ENCODE assay signal across 9 cellular contexts in genomic region chr12:991350-992278, GRCh38. TPM values are rescaled to one million over a fixed set of nuclear protein-coding genes. Genes with fewer than 3 reads are reported as not detected.
DNase-seq lines count a peak whose midpoint lies in the region; ATAC-seq, FAIRE-seq and TF ChIP-seq lines count a peak whose summit lies in the region.
"Had no signal": no experiment of that assay in that cellular context is flagged by ENCODE, and none has a peak within 500 bp of the region (broad histone marks: within the 10 kb centered on the region; RNA-seq: fewer than 3 reads in every experiment).

No MANE protein-coding gene starts in this region.

- in situ Hi-C loops in HepG2 (cut with HindIII; ENCODE audit: extremely low pct_ligation_motif_present, low pct_unique_long_range_greater_than_20kb), result no loop called here

- TF ChIP-seq POLR2A in HepG2 (IDR thresholded peaks at IDR 0.05; ENCODE audit: insufficient read depth in 1 of 2, low read depth in 2 of 2, low read length in 2 of 2), result no peak; a peak in 1 of 4 replicates

- H3K4me3 Mint-ChIP-seq in stimulated activated naive CD8-positive, alpha-beta T cell treated with anti-CD3 and anti-CD28 coated beads, Interleukin-15, amount 100 ng/mL, for 72 hours, result peak overlapping the region; percentile 90 to 99

- H3F3A ChIP-seq in PC-3 (ENCODE audit: low read length, unreplicated experiment), result no peaks in the 10 kb centered on the region

- no peaks in the 10 kb centered on the region for H3K27me3 Mint-ChIP-seq in stimulated activated naive CD8-positive, alpha-beta T cell treated with anti-CD3 and anti-CD28 coated beads, Interleukin-15, amount 100 ng/mL, for 72 hours

- no peaks in the 10 kb centered on the region for H3K9me3 Mint-ChIP-seq in stimulated activated naive CD8-positive, alpha-beta T cell treated with anti-CD3 and anti-CD28 coated beads, Interleukin-15, amount 100 ng/mL, for 72 hours

- H3K4me1 ChIP-seq in PC-3 (ENCODE audit: insufficient read depth, low read length) (peaks cover 41% of the 10 kb centered on the region), HepG2 (ENCODE audit: insufficient read depth, low read length) (peaks cover 47% of the 10 kb centered on the region)

- no peaks in the 10 kb centered on the region for H3K9me3 ChIP-seq in PC-3 (ENCODE audit: low read length)
- no peaks in the 10 kb centered on the region for H3K9me3 ChIP-seq in HepG2 (ENCODE audit: low read length)

- no peak overlapping the region for H3K27ac ChIP-seq in PC-3 (ENCODE audit: low read length)
- peak overlapping the region; percentile 96 for H3K27ac ChIP-seq in cingulate gyrus (ENCODE audit: low read depth, low read length)
- peak overlapping the region; percentile 93 for H3K27ac ChIP-seq in HepG2 (ENCODE audit: extremely low read length, insufficient read depth, low read length)

- no peak; the same call in 1 of the 2 replicates for TF ChIP-seq RAD21 in HepG2 (CRISPR knock-in tag; IDR thresholded peaks at IDR 0.05)

- POLR2A ChIA-PET in PC-3 (lab: Charles Lee; ENCODE audit: unreplicated experiment) (no interaction called here), HepG2 (lab: Yijun Ruan, JAX) (interaction anchor here (1.0 to 2.4 kb wide), 2 partner anchors 42 to 101 kb away, joined by 3 to 20 read pairs; partner anchors contain the start of gene RAD52)

- under 1% methylated on average over 24 of the region's 48 CpGs for WGBS in HepG2 (ENCODE audit: low lambda C conversion rate)

- H3K27me3 ChIP-seq in PC-3 (ENCODE audit: low read length) (no peaks in the 10 kb centered on the region), HepG2 (ENCODE audit: control insufficient read depth in 1 of 2, insufficient read depth in 2 of 2, low read length in 2 of 2) (no peaks in the 10 kb centered on the region; a peak in 1 of 5 replicates)

- H3K4me2 ChIP-seq in PC-3 (ENCODE audit: low read length), result peak overlapping the region; percentile 89
- H3K4me2 ChIP-seq in HepG2 (ENCODE audit: low read depth, low read length), result peak overlapping the region; percentile 78

- TF ChIP-seq CTCF in PC-3 (conservative IDR thresholded peaks at IDR 0.05; ENCODE audit: low read depth, low read length), result no peak
- no peak for TF ChIP-seq CTCF in HepG2 (CRISPR knock-in tag; IDR thresholded peaks at IDR 0.05)

- peaks cover 43% of the 10 kb centered on the region for H3K4me1 Mint-ChIP-seq in stimulated activated naive CD8-positive, alpha-beta T cell treated with anti-CD3 and anti-CD28 coated beads, Interleukin-15, amount 100 ng/mL, for 72 hours

- TSS peak; percentile 67 for BruUV-seq in PC-3 (replicated peaks; lab: Mats Ljungman, UMichigan)
- BruUV-seq in HepG2 (replicated peaks; lab: Mats Ljungman, UMichigan), result TSS peak; percentile 79

- FAIRE-seq in HepG2 (lab: Jason Lieb, UNC), result no peak
- FAIRE-seq: frontal cortex had no signal

- H4K20me1 ChIP-seq in PC-3 (ENCODE audit: low read length) (0 out of 2 replicates have a peak, but pooled peaks cover 4% of the 10 kb centered on the region), HepG2 (ENCODE audit: insufficient read depth, low read length) (no peaks in the 10 kb centered on the region)

- H3K36me3 ChIP-seq in PC-3 (ENCODE audit: low read depth, low read length), result no peaks in the 10 kb centered on the region
- no peaks in the 10 kb centered on the region for H3K36me3 ChIP-seq in HepG2 (replicated peaks in 1 of 2; ENCODE audit: control insufficient read depth in 1 of 2, insufficient read depth in 2 of 2, low read length in 2 of 2)

- CTCF ChIA-PET in PC-3 (lab: Charles Lee) (interaction anchor here (0.7 kb wide), 2 partner anchors 38 to 42 kb away, joined by 4 to 5 read pairs; partner anchors contain the start of gene RAD52), HepG2 (lab: Yijun Ruan, JAX; ENCODE audit: low intra/inter-chr PET ratio, low total read pairs) (no interaction called here)

- no peak for DNase-seq in activated CD4-positive, CD25-positive, alpha-beta regulatory T cell treated with anti-CD3 and anti-CD28 coated beads, Interleukin-2, amount 50 U/mL, for 72 hours
- DNase-seq in PC-3 (peak; percentile 17), HepG2 (ENCODE audit: low spot score) (no peak), T1000 (lab: John Stamatoyannopoulos, UW) (no peak)
- DNase-seq in stimulated activated naive CD8-positive, alpha-beta T cell treated with anti-CD3 and anti-CD28 coated beads, Interleukin-15, amount 100 ng/mL, for 72 hours, result no peak

- H3K9ac ChIP-seq in PC-3 (ENCODE audit: low read length), result peak overlapping the region; percentile 89
- peak overlapping the region; percentile 84 for H3K9ac ChIP-seq in HepG2 (ENCODE audit: insufficient read depth, low read depth, low read length)

- TF ChIP-seq EP300 in HepG2 (IDR thresholded peaks at IDR 0.05; ENCODE audit: low read depth in 2 of 2, low read length in 2 of 2) (no peak), HepG2 (CRISPR knock-in tag; IDR thresholded peaks at IDR 0.05; ENCODE audit: borderline replicate concordance) (no peak)

- ATAC-seq in activated CD4-positive, CD25-positive, alpha-beta regulatory T cell treated with anti-CD3 and anti-CD28 coated beads, Interleukin-2, amount 50 U/mL, for 24 hours, result peak; percentile 68 to 70
- ATAC-seq in HG03108 (IDR thresholded peaks at IDR 0.05; ENCODE audit: unreplicated experiment) (peak; percentile 29), PC-3 (peak; percentile 54), HepG2 (peak; percentile 46)
- ATAC-seq in stimulated activated naive CD8-positive, alpha-beta T cell treated with anti-CD3 and anti-CD28 coated beads, Interleukin-15, amount 100 ng/mL, for 72 hours, result peak; percentile 78

- H3K9me2 ChIP-seq in PC-3 (replicated peaks; ENCODE audit: low read length), result no peaks in the 10 kb centered on the region

- peak overlapping the region; percentile 92 to 97 for H3K27ac Mint-ChIP-seq in stimulated activated naive CD8-positive, alpha-beta T cell treated with anti-CD3 and anti-CD28 coated beads, Interleukin-15, amount 100 ng/mL, for 72 hours

- H3K79me2 ChIP-seq in PC-3 (ENCODE audit: low read length) (peaks cover 42% of the 10 kb centered on the region), HepG2 (ENCODE audit: insufficient read depth, low read length) (peaks cover 36% of the 10 kb centered on the region)

- intact Hi-C loops in PC-3 (cut with micrococcal nuclease), result loop anchor here (5.0 kb wide), 2 partner anchors 51 to 101 kb away; no protein-coding TSS in a partner anchor
- intact Hi-C loops in HepG2 (cut with micrococcal nuclease; ENCODE audit: unreplicated experiment), result loop anchor here (5.0 kb wide), 1 partner anchor 61 kb away; no protein-coding TSS in a partner anchor

- H3K4me3 ChIP-seq in PC-3 (ENCODE audit: low read length), result peak overlapping the region; percentile 69
- H3K4me3 ChIP-seq in HepG2 (replicated peaks in 1 of 3; ENCODE audit: insufficient read depth in 1 of 3, low read depth in 2 of 3, low read length in 3 of 3), result peak overlapping the region; percentile 62 to 83 (median 81)

- peak overlapping the region; percentile 51 for H2AFZ ChIP-seq in PC-3 (ENCODE audit: low read length)
- H2AFZ ChIP-seq in HepG2 (ENCODE audit: low read length), result peak overlapping the region; percentile 5

RNA-seq across cellular contexts. Expression of gene ERC1, which starts 0.6 kb away (rescaled TPM):
- total RNA-seq in PC-3 (2014; rRNA removed) (12.3 and 16.0 TPM in 2 replicates), HepG2 (2016; rRNA removed; fragmentation: Illumina TruSeq; extraction: Trizol) (12.4 and 15.7 TPM in 2 replicates)
- 67.4 and 70.8 TPM in 2 replicates for total RNA-seq in HepG2 (2016; cell fraction: cytosol; rRNA removed; fragmentation: Illumina TruSeq; extraction: Trizol; ENCODE audit: low read depth)
- total RNA-seq in HepG2 (2016; cell fraction: insoluble cytoplasmic fraction; rRNA removed; fragmentation: Illumina TruSeq; extraction: Trizol), result 11.4 and 12.5 TPM in 2 replicates
- total RNA-seq in HepG2 (2016; cell fraction: membrane; rRNA removed; fragmentation: Illumina TruSeq; extraction: Trizol), result 24.5 and 36.7 TPM in 2 replicates
- total RNA-seq in HepG2 (2016; cell fraction: nucleus; rRNA removed; fragmentation: Illumina TruSeq; extraction: Trizol), result 32.3 and 40.1 TPM in 2 replicates
- polyA plus RNA-seq in HepG2 (2011; rRNA removed), result 5.9 and 6.1 TPM in 2 replicates
- 4.2 and 9.0 TPM in 2 replicates for polyA plus RNA-seq in HepG2 (2011; cell fraction: cytosol; rRNA removed)
- polyA plus RNA-seq in HepG2 (2011; cell fraction: nucleus; rRNA removed), result 7.3 and 8.7 TPM in 2 replicates
- 6.7 and 6.9 TPM in 2 replicates for polyA plus RNA-seq in HepG2 (2012)
- polyA plus RNA-seq in HepG2 (2016; cell fraction: cytosol; fragmentation: Illumina TruSeq; extraction: Trizol; ENCODE audit: low read depth), result 0.28 TPM in 2 replicates
- polyA plus RNA-seq in HepG2 (2016; cell fraction: insoluble cytoplasmic fraction; fragmentation: Illumina TruSeq; extraction: Trizol; ENCODE audit: low read depth), result 5.7 and 6.9 TPM in 2 replicates
- polyA plus RNA-seq in HepG2 (2016; cell fraction: membrane; fragmentation: Illumina TruSeq; extraction: Trizol; ENCODE audit: low read depth), result 0.73 and 0.94 TPM in 2 replicates
- polyA plus RNA-seq in HepG2 (2016; cell fraction: nucleus; fragmentation: Illumina TruSeq; extraction: Trizol; ENCODE audit: insufficient read depth, low read depth), result 6.6 and 8.8 TPM in 2 replicates
- polyA minus RNA-seq in HepG2 (2011; rRNA and poly(A)+ RNA removed; ENCODE audit: low replicate concordance), result 59.0 and 129 TPM in 2 replicates
- polyA minus RNA-seq in HepG2 (2011; cell fraction: cytosol; rRNA and poly(A)+ RNA removed), result 11.0 and 12.8 TPM in 2 replicates
- 61.9 and 68.1 TPM in 2 replicates for polyA minus RNA-seq in HepG2 (2011; cell fraction: nucleus; rRNA and poly(A)+ RNA removed)

RNA-seq across cellular contexts. Expression of gene RAD52, which starts 42.1 kb away (rescaled TPM):
- 17.4 and 19.3 TPM in 2 replicates for total RNA-seq in PC-3 (2014; rRNA removed)
- 13.5 and 19.9 TPM in 2 replicates for total RNA-seq in HepG2 (2016; rRNA removed; fragmentation: Illumina TruSeq; extraction: Trizol)
- 5.1 and 5.9 TPM in 2 replicates for total RNA-seq in HepG2 (2016; cell fraction: cytosol; rRNA removed; fragmentation: Illumina TruSeq; extraction: Trizol; ENCODE audit: low read depth)
- 13.9 and 16.5 TPM in 2 replicates for total RNA-seq in HepG2 (2016; cell fraction: insoluble cytoplasmic fraction; rRNA removed; fragmentation: Illumina TruSeq; extraction: Trizol)
- total RNA-seq in HepG2 (2016; cell fraction: membrane; rRNA removed; fragmentation: Illumina TruSeq; extraction: Trizol), result 5.2 and 6.8 TPM in 2 replicates
- 21.3 and 29.5 TPM in 2 replicates for total RNA-seq in HepG2 (2016; cell fraction: nucleus; rRNA removed; fragmentation: Illumina TruSeq; extraction: Trizol)
- polyA plus RNA-seq in HepG2 (2011; rRNA removed), result 13.2 and 14.3 TPM in 2 replicates
- 7.3 and 7.4 TPM in 2 replicates for polyA plus RNA-seq in HepG2 (2011; cell fraction: cytosol; rRNA removed)
- 48.1 and 50.8 TPM in 2 replicates for polyA plus RNA-seq in HepG2 (2011; cell fraction: nucleus; rRNA removed)
- 9.3 and 10.2 TPM in 2 replicates for polyA plus RNA-seq in HepG2 (2012)
- polyA plus RNA-seq in HepG2 (2016; cell fraction: cytosol; fragmentation: Illumina TruSeq; extraction: Trizol; ENCODE audit: low read depth), result 1.2 and 1.3 TPM in 2 replicates
- 8.1 and 8.7 TPM in 2 replicates for polyA plus RNA-seq in HepG2 (2016; cell fraction: insoluble cytoplasmic fraction; fragmentation: Illumina TruSeq; extraction: Trizol; ENCODE audit: low read depth)
- polyA plus RNA-seq in HepG2 (2016; cell fraction: membrane; fragmentation: Illumina TruSeq; extraction: Trizol; ENCODE audit: low read depth), result 2.7 and 3.2 TPM in 2 replicates
- polyA plus RNA-seq in HepG2 (2016; cell fraction: nucleus; fragmentation: Illumina TruSeq; extraction: Trizol; ENCODE audit: insufficient read depth, low read depth), result 56.7 and 60.3 TPM in 2 replicates
- polyA minus RNA-seq in HepG2 (2011; rRNA and poly(A)+ RNA removed; ENCODE audit: low replicate concordance), result 26.0 and 29.8 TPM in 2 replicates
- polyA minus RNA-seq in HepG2 (2011; cell fraction: cytosol; rRNA and poly(A)+ RNA removed), result 10.0 and 12.0 TPM in 2 replicates
- 33.7 and 37.0 TPM in 2 replicates for polyA minus RNA-seq in HepG2 (2011; cell fraction: nucleus; rRNA and poly(A)+ RNA removed)
